Comparison of ENCODE assay signal across 8 cellular contexts in the genomic region with DNA sequence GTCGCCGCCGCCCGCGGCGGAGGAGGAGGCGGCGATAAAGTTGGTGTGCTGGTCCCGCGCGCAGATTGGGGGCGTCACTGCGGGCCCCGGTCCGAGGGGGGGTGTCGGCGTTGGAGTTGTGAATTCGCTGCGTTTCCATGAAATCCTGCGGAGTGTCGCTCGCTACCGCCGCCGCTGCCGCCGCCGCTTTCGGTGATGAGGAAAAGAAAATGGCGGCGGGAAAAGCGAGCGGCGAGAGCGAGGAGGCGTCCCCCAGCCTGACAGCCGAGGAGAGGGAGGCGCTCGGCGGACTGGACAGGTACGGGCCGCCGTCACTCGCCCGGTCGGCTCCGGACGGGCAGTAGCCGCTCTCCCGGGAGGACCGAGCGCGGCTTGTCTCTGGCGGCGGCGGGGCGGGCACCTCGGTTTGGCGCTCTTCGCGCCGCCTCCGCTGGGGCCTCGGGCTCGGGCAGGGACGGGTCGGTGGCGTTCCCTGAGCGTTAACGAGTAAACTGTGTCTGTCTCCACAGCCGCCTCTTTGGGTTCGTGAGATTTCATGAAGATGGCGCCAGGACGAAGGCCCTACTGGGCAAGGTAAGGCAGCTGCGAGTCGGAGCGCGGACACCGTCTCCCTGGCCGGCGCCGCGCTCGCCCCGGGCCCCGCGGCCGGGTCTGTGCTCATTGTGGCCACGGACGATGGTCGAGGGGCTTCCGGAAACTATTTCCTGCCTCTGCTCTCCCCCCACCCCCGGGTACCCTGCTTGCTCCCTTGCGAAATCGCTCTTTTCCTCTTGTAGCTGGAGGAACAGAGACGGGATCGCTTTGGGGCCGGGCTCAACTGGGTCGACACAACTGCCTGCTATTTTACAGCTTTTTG. TPM values are rescaled to one million over a fixed set of nuclear protein-coding genes. Genes with fewer than 3 reads are reported as not detected.
A peak's percentile ranks its signal among the peaks of the same experiment; 100 is the strongest.
DNase-seq lines count a peak whose midpoint lies in the region; ATAC-seq and TF ChIP-seq lines count a peak whose summit lies in the region.

No MANE protein-coding gene starts in this region.

- H3K9me3 Mint-ChIP-seq in activated naive CD4-positive, alpha-beta T cell treated with anti-CD3 and anti-CD28 coated beads, Interleukin-2, amount 50 U/mL, for 72 hours = no peaks in the 10 kb centered on the region

- peaks cover 13% of the 10 kb centered on the region for H3K79me2 ChIP-seq in parathyroid adenoma

- peak overlapping the region; percentile 98 for H3K4me3 ChIP-seq in GM12875 (ENCODE audit: low read depth, low read length)
- H3K4me3 ChIP-seq in parathyroid adenoma (ENCODE audit: low read depth, low read length) = peak overlapping the region; percentile 75
- peak overlapping the region; percentile 55 to 93 for H3K4me3 ChIP-seq in uterus

- H3K27me3 ChIP-seq in parathyroid adenoma (ENCODE audit: control insufficient read depth, insufficient read depth, low read length) (no peaks in the 10 kb centered on the region), uterus (no peaks in the 10 kb centered on the region)

- H2AFZ ChIP-seq in parathyroid adenoma = peak overlapping the region; percentile 91

- no peak for TF ChIP-seq POLR2A in uterus (IDR thresholded peaks at IDR 0.05)

- peak overlapping the region; percentile 98 for H3K9ac ChIP-seq in parathyroid adenoma

- H3K27ac ChIP-seq in parathyroid adenoma (peak overlapping the region; percentile 99), uterus (peak overlapping the region; percentile 99 to 100)

- H3K4me2 ChIP-seq in parathyroid adenoma (ENCODE audit: low read length) = peak overlapping the region; percentile 47

- H3K4me1 ChIP-seq in parathyroid adenoma (no peaks in the 10 kb centered on the region), uterus (peaks cover 3 to 4% of the 10 kb centered on the region in 2 donors)

- no peaks in the 10 kb centered on the region for H3K36me3 ChIP-seq in parathyroid adenoma (ENCODE audit: control insufficient read depth, insufficient read depth, low read length)
- H3K36me3 ChIP-seq in uterus = no peaks in the 10 kb centered on the region

- DNase-seq in SK-N-DZ (ENCODE audit: low spot score) (peak; percentile 40), Right ventricle myocardium superior (peak; percentile 66), uterus (peak; percentile 53 to 59), T1000 (lab: John Stamatoyannopoulos, UW) (no peak)
- peak; percentile 25 to 56 for DNase-seq in activated naive CD4-positive, alpha-beta T cell treated with anti-CD3 and anti-CD28 coated beads, Interleukin-2, amount 50 U/mL, for 72 hours (ENCODE audit: low spot score in 2 of 2)

- H3K27ac Mint-ChIP-seq in activated naive CD4-positive, alpha-beta T cell treated with anti-CD3 and anti-CD28 coated beads, Interleukin-2, amount 50 U/mL, for 72 hours = peak overlapping the region; percentile 90 to 97

- peaks cover 0 to 5% of the 10 kb centered on the region in 2 donors for H3K36me3 Mint-ChIP-seq in activated naive CD4-positive, alpha-beta T cell treated with anti-CD3 and anti-CD28 coated beads, Interleukin-2, amount 50 U/mL, for 72 hours

- ATAC-seq in HG03442 (IDR thresholded peaks at IDR 0.05; ENCODE audit: unreplicated experiment) (peak; percentile 1), Right ventricle myocardium superior (ENCODE audit: poor library complexity) (peak; percentile 42)
- ATAC-seq in activated naive CD4-positive, alpha-beta T cell treated with anti-CD3 and anti-CD28 coated beads, Interleukin-2, amount 50 U/mL, for 72 hours = peak; percentile 11 to 16

- H3K9me3 ChIP-seq in parathyroid adenoma (ENCODE audit: control insufficient read depth, low read length) (no peaks in the 10 kb centered on the region), uterus (no peaks in the 10 kb centered on the region)

- TF ChIP-seq CTCF in GM12875 (IDR thresholded peaks at IDR 0.05; ENCODE audit: borderline replicate concordance, insufficient read depth, low read depth, low read length) = 0 out of 2 replicates have a peak, but pooled peaks have one; percentile 1
- no peak for TF ChIP-seq CTCF in parathyroid adenoma (IDR thresholded peaks at IDR 0.05)
- peak in 1 of 4 experiments; percentile 13 for TF ChIP-seq CTCF in uterus (IDR thresholded peaks at IDR 0.05)

- intact Hi-C loops in Right ventricle myocardium superior (cut with DNase I) (loop anchor here (10.0 kb wide), 1 partner anchor 201 kb away; no protein-coding TSS in a partner anchor), uterus (cut with DNase I; ENCODE audit: low total_unique reads) (no loop called here)

RNA-seq across cellular contexts. Expression of a gene that starts 0.7 kb away (rescaled TPM):
- 14.5 and 17.6 TPM in 2 replicates for polyA plus RNA-seq in SK-N-DZ (2014; cell fraction: cytosol; rRNA removed)
- 21.5 and 29.7 TPM in 2 replicates for polyA plus RNA-seq in SK-N-DZ (2014; cell fraction: nucleus; rRNA removed)
- total RNA-seq in activated naive CD4-positive, alpha-beta T cell treated with anti-CD3 and anti-CD28 coated beads, Interleukin-2, amount 50 U/mL, for 72 hours = 10 to 100 TPM; 20.1 to 24.8 TPM
- total RNA-seq in Right ventricle myocardium superior (12.8 TPM), uterus (10 to 100 TPM; 26.2 to 69.0 (median 57.9) TPM)

RNA-seq across cellular contexts. Expression of a gene that starts 29.8 kb away (rescaled TPM):
- polyA plus RNA-seq in SK-N-DZ (2014; cell fraction: cytosol; rRNA removed) = not detected in 2 replicates
- not detected in 2 replicates for polyA plus RNA-seq in SK-N-DZ (2014; cell fraction: nucleus; rRNA removed)
- total RNA-seq in activated naive CD4-positive, alpha-beta T cell treated with anti-CD3 and anti-CD28 coated beads, Interleukin-2, amount 50 U/mL, for 72 hours = not detected
- total RNA-seq in Right ventricle myocardium superior (not detected), uterus (not detected)
